ENCODE assay signal across 2 cellular contexts in genomic region chr3:143875566-143875965, GRCh38.
A peak's percentile ranks its signal among the peaks of the same experiment; 100 is the strongest.
TF ChIP-seq lines count a peak whose summit lies in the region.

No MANE protein-coding gene starts in this region.

TF ChIP-seq in liver, 16 proteins besides CTCF, POLR2A, EP300 and RAD21:
- TF ChIP-seq TAF1 (conservative IDR thresholded peaks at IDR 0.05) (no peak), JUND (IDR thresholded peaks at IDR 0.05) (no peak), ZBTB33 (IDR thresholded peaks at IDR 0.05) (no peak), FOXA2 (IDR thresholded peaks at IDR 0.05) (no peak), SP1 (IDR thresholded peaks at IDR 0.05) (peak; percentile 17), EGR1 (IDR thresholded peaks at IDR 0.05; ENCODE audit: low read depth in 2 of 2) (no peak), HNF4A (conservative IDR thresholded peaks at IDR 0.05) (no peak), RXRA (IDR thresholded peaks at IDR 0.05) (peak in 1 of 2 donors; percentile 7), MAX (IDR thresholded peaks at IDR 0.05) (no peak), REST (IDR thresholded peaks at IDR 0.05) (no peak), YY1 (IDR thresholded peaks at IDR 0.05) (no peak), GABPA (IDR thresholded peaks at IDR 0.05 in 1 of 2, conservative IDR thresholded peaks at IDR 0.05 in 1 of 2) (no peak), HNF4G (IDR thresholded peaks at IDR 0.05) (no peak), FOXA1 (IDR thresholded peaks at IDR 0.05) (no peak), NR2F2 (IDR thresholded peaks at IDR 0.05) (peak; percentile 69)
- TF ChIP-seq, protein P1, sequence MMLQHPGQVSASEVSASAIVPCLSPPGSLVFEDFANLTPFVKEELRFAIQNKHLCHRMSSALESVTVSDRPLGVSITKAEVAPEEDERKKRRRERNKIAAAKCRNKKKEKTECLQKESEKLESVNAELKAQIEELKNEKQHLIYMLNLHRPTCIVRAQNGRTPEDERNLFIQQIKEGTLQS (IDR thresholded peaks at IDR 0.05), result no peak

TF ChIP-seq in HepG2, 621 proteins besides CTCF, POLR2A, EP300 and RAD21:
- TF ChIP-seq ZKSCAN5 (CRISPR knock-in tag; IDR thresholded peaks at IDR 0.05), result no peak
- no peak for TF ChIP-seq MIXL1 (CRISPR knock-in tag; IDR thresholded peaks at IDR 0.05)
- TF ChIP-seq ATF1 (CRISPR knock-in tag; IDR thresholded peaks at IDR 0.05), result no peak
- no peak for TF ChIP-seq AHR (CRISPR knock-in tag; IDR thresholded peaks at IDR 0.05)
- TF ChIP-seq, protein P2, sequence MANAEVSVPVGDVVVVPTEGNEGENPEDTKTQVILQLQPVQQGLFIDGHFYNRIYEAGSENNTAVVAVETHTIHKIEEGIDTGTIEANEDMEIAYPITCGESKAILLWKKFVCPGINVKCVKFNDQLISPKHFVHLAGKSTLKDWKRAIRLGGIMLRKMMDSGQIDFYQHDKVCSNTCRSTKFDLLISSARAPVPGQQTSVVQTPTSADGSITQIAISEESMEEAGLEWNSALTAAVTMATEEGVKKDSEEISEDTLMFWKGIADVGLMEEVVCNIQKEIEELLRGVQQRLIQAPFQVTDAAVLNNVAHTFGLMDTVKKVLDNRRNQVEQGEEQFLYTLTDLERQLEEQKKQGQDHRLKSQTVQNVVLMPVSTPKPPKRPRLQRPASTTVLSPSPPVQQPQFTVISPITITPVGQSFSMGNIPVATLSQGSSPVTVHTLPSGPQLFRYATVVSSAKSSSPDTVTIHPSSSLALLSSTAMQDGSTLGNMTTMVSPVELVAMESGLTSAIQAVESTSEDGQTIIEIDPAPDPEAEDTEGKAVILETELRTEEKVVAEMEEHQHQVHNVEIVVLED (CRISPR knock-in tag; IDR thresholded peaks at IDR 0.05; ENCODE audit: borderline replicate concordance), result no peak
- TF ChIP-seq ZNF543 (CRISPR knock-in tag; IDR thresholded peaks at IDR 0.05), result no peak
- TF ChIP-seq KLF11 (CRISPR knock-in tag; IDR thresholded peaks at IDR 0.05), result no peak
- TF ChIP-seq HNRNPK (IDR thresholded peaks at IDR 0.05; ENCODE audit: low read depth, low read length, poor library complexity, severe bottlenecking), result no peak
- no peak for TF ChIP-seq ZNF510 (CRISPR knock-in tag; IDR thresholded peaks at IDR 0.05; ENCODE audit: low read depth)
- TF ChIP-seq ZBTB33 (CRISPR knock-in tag; IDR thresholded peaks at IDR 0.05), result no peak
- TF ChIP-seq, protein P3, sequence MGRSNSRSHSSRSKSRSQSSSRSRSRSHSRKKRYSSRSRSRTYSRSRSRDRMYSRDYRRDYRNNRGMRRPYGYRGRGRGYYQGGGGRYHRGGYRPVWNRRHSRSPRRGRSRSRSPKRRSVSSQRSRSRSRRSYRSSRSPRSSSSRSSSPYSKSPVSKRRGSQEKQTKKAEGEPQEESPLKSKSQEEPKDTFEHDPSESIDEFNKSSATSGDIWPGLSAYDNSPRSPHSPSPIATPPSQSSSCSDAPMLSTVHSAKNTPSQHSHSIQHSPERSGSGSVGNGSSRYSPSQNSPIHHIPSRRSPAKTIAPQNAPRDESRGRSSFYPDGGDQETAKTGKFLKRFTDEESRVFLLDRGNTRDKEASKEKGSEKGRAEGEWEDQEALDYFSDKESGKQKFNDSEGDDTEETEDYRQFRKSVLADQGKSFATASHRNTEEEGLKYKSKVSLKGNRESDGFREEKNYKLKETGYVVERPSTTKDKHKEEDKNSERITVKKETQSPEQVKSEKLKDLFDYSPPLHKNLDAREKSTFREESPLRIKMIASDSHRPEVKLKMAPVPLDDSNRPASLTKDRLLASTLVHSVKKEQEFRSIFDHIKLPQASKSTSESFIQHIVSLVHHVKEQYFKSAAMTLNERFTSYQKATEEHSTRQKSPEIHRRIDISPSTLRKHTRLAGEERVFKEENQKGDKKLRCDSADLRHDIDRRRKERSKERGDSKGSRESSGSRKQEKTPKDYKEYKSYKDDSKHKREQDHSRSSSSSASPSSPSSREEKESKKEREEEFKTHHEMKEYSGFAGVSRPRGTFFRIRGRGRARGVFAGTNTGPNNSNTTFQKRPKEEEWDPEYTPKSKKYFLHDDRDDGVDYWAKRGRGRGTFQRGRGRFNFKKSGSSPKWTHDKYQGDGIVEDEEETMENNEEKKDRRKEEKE (IDR thresholded peaks at IDR 0.05), result no peak
